In the genomic region with DNA sequence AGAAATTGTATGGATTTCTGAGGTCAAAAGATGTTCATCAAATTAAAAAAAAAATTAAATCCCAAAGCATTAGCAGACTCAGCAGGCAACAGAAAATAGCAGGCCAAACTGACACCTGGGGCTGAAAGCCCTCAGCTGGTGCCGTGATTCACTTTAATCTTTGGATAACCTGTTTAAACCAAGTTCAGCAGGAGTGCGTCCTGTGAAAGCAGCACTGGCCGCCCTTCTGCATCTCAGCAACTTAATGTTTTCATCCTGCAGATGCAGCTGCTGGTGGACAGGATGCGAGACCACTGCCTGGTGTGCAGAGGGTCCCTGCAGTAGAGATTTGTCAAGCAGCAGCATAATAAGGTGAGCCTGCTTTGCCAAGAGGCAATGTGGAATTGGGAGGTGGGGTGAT, we compare ENCODE assay signal across 28 cellular contexts. TPM values are rescaled to one million over a fixed set of nuclear protein-coding genes. Genes with fewer than 3 reads are reported as not detected.
"Had no signal": no experiment of that assay in that cellular context is flagged by ENCODE, and none has a peak within 500 bp of the region (broad histone marks: within the 10 kb centered on the region; RNA-seq: fewer than 3 reads in every experiment).

No MANE protein-coding gene starts in this region.

- H3K27ac Mint-ChIP-seq: naive thymus-derived CD8-positive, alpha-beta T cell; nephron; stimulated activated memory B cell treated with anti-CD40 and anti-IgM and Interleukin-4, amounts not matched to agents 10 μg/mL and 1 μg/mL and 100 μg/mL, for 72 hours; stimulated activated naive CD8-positive, alpha-beta T cell treated with anti-CD3 and anti-CD28 coated beads, Interleukin-15, amount 100 ng/mL, for 72 hours; type B pancreatic cell had no signal

- H3K4me3 ChIP-seq: left lung, lower lobe of right lung, pancreas, prostate gland, skin epidermis, tibial nerve, uterus had no signal

- H3K4me3 Mint-ChIP-seq: naive thymus-derived CD8-positive, alpha-beta T cell; nephron; neural crest cell; stimulated activated memory B cell treated with anti-CD40 and anti-IgM and Interleukin-4, amounts not matched to agents 10 μg/mL and 1 μg/mL and 100 μg/mL, for 72 hours; stimulated activated naive CD8-positive, alpha-beta T cell treated with anti-CD3 and anti-CD28 coated beads, Interleukin-15, amount 100 ng/mL, for 72 hours; type B pancreatic cell had no signal

- H3K27ac ChIP-seq: left lung, lower lobe of right lung, pancreas, prostate gland, skin epidermis, tibial nerve, uterus had no signal

- DNase-seq: hippocampal formation; kidney glomerular epithelial cell; left cardiac atrium; left lung; lower lobe of right lung; mammary epithelial cell; mesenchymal stem cell; naive thymus-derived CD8-positive, alpha-beta T cell; nucleus accumbens; pancreas; retina; right cardiac atrium; stimulated activated CD4-positive, alpha-beta T cell treated with anti-CD3 and anti-CD28 coated beads, Interleukin-1b, Interleukin-23, amount 100 ng/mL, for 48 hours; stimulated activated CD4-positive, alpha-beta T cell treated with anti-CD3 and anti-CD28 coated beads, Interleukin-2, amount 100 ng/mL, for 48 hours; stimulated activated CD4-positive, alpha-beta T cell treated with anti-CD3 and anti-CD28 coated beads, Interleukin-4, amount 100 ng/mL, for 4 hours; stimulated activated CD8-positive, alpha-beta memory T cell treated with anti-CD3 and anti-CD28 coated beads, Interleukin-4, amount 100 ng/mL, for 48 hours; stimulated activated naive CD4-positive, alpha-beta T cell treated with Interleukin-2 at 50 U/mL for 16 hours; stimulated activated naive CD8-positive, alpha-beta T cell treated with anti-CD3 and anti-CD28 coated beads, Interleukin-15, amount 100 ng/mL, for 72 hours; substantia nigra; uterus had no signal

- H3K9me3 Mint-ChIP-seq: nephron; neural crest cell; stimulated activated naive CD8-positive, alpha-beta T cell treated with anti-CD3 and anti-CD28 coated beads, Interleukin-15, amount 100 ng/mL, for 72 hours had no signal

- H3K4me1 Mint-ChIP-seq: naive thymus-derived CD8-positive, alpha-beta T cell; nephron; neural crest cell; stimulated activated memory B cell treated with anti-CD40 and anti-IgM and Interleukin-4, amounts not matched to agents 10 μg/mL and 1 μg/mL and 100 μg/mL, for 72 hours; stimulated activated naive CD8-positive, alpha-beta T cell treated with anti-CD3 and anti-CD28 coated beads, Interleukin-15, amount 100 ng/mL, for 72 hours had no signal

- H3K36me3 ChIP-seq: pancreas, prostate gland, tibial nerve, uterus had no signal

- H3K9me3 ChIP-seq: left lung, lower lobe of right lung, pancreas, prostate gland, tibial nerve, uterus had no signal

- H3K27me3 Mint-ChIP-seq: stimulated activated memory B cell treated with anti-CD40 and anti-IgM and Interleukin-4, amounts not matched to agents 10 μg/mL and 1 μg/mL and 100 μg/mL, for 72 hours; stimulated activated naive CD8-positive, alpha-beta T cell treated with anti-CD3 and anti-CD28 coated beads, Interleukin-15, amount 100 ng/mL, for 72 hours had no signal

- H3K4me1 ChIP-seq: left lung, lower lobe of right lung, pancreas, prostate gland, tibial nerve, uterus had no signal

- ATAC-seq: left cardiac atrium; left lung; lower lobe of right lung; naive thymus-derived CD8-positive, alpha-beta T cell; pancreas; right cardiac atrium; sciatic nerve; stimulated activated memory B cell treated with anti-CD40 and anti-IgM and Interleukin-4, amounts not matched to agents 10 μg/mL and 1 μg/mL and 100 μg/mL, for 72 hours; stimulated activated naive CD8-positive, alpha-beta T cell treated with anti-CD3 and anti-CD28 coated beads, Interleukin-15, amount 100 ng/mL, for 72 hours had no signal

- H3K27me3 ChIP-seq: left lung, pancreas, tibial nerve, uterus had no signal

- H3K36me3 Mint-ChIP-seq: naive thymus-derived CD8-positive, alpha-beta T cell; stimulated activated memory B cell treated with anti-CD40 and anti-IgM and Interleukin-4, amounts not matched to agents 10 μg/mL and 1 μg/mL and 100 μg/mL, for 72 hours; type B pancreatic cell had no signal

RNA-seq across cellular contexts. Expression of a gene that starts 41.2 kb away (rescaled TPM):
- total RNA-seq: naive thymus-derived CD8-positive, alpha-beta T cell; neural crest cell had no signal
- polyA plus RNA-seq: naive thymus-derived CD8-positive, alpha-beta T cell had no signal
